ENCODE assay signal across 1 cellular context in genomic region chr2:85329181-85329651, GRCh38.
TF ChIP-seq lines count a peak whose summit lies in the region.

No MANE protein-coding gene starts in this region.

TF ChIP-seq in K562, 482 proteins besides CTCF, POLR2A, EP300 and RAD21 (continued from another document and continues in another):
- TF ChIP-seq DIDO1 (tag; IDR thresholded peaks at IDR 0.05; ENCODE audit: low read depth), result no peak
- TF ChIP-seq SOX6 (IDR thresholded peaks at IDR 0.05), result peak; percentile 65
- TF ChIP-seq NEUROD1 (IDR thresholded peaks at IDR 0.05; ENCODE audit: borderline replicate concordance, low read depth, low read length, partially characterized antibody), result no peak
- no peak for TF ChIP-seq ZNF282 (CRISPR knock-in tag; IDR thresholded peaks at IDR 0.05)
- TF ChIP-seq NFRKB (IDR thresholded peaks at IDR 0.05; ENCODE audit: low read depth), result 0 out of 2 replicates have a peak, but pooled peaks have one; percentile 27
- TF ChIP-seq ZHX1 (conservative IDR thresholded peaks at IDR 0.05; ENCODE audit: low read length), result no peak
- TF ChIP-seq ZNF121 (CRISPR knock-in tag; conservative IDR thresholded peaks at IDR 0.05), result no peak
- TF ChIP-seq MLX (CRISPR knock-in tag; conservative IDR thresholded peaks at IDR 0.05), result no peak
- no peak for TF ChIP-seq ETV5 (CRISPR knock-in tag; IDR thresholded peaks at IDR 0.05; ENCODE audit: low read depth)
- TF ChIP-seq NCOA6 (IDR thresholded peaks at IDR 0.05), result no peak
- TF ChIP-seq, protein P1, sequence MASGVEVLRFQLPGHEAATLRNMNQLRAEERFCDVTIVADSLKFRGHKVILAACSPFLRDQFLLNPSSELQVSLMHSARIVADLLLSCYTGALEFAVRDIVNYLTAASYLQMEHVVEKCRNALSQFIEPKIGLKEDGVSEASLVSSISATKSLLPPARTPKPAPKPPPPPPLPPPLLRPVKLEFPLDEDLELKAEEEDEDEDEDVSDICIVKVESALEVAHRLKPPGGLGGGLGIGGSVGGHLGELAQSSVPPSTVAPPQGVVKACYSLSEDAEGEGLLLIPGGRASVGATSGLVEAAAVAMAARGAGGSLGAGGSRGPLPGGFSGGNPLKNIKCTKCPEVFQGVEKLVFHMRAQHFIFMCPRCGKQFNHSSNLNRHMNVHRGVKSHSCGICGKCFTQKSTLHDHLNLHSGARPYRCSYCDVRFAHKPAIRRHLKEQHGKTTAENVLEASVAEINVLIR (CRISPR knock-in tag; IDR thresholded peaks at IDR 0.05), result no peak
- no peak for TF ChIP-seq ELF4 (CRISPR knock-in tag; IDR thresholded peaks at IDR 0.05)
- no peak for TF ChIP-seq ZNF57 (CRISPR knock-in tag; IDR thresholded peaks at IDR 0.05)
- TF ChIP-seq ZNF695 (CRISPR knock-in tag; IDR thresholded peaks at IDR 0.05), result no peak
- no peak for TF ChIP-seq STAT5B (CRISPR knock-in tag; IDR thresholded peaks at IDR 0.05)
- TF ChIP-seq DMBX1 (CRISPR knock-in tag; IDR thresholded peaks at IDR 0.05; ENCODE audit: borderline replicate concordance), result no peak
- TF ChIP-seq ZNF699 (CRISPR knock-in tag; IDR thresholded peaks at IDR 0.05; ENCODE audit: insufficient replicate concordance), result no peak
- peak; percentile 58; the same call in 1 of the 2 replicates for TF ChIP-seq MAFK (IDR thresholded peaks at IDR 0.05; ENCODE audit: low read length)
- no peak for TF ChIP-seq TBL1XR1 (IDR thresholded peaks at IDR 0.05; ENCODE audit: low read length in 2 of 2)
- TF ChIP-seq RB1 (IDR thresholded peaks at IDR 0.05; ENCODE audit: low read depth), result no peak
- TF ChIP-seq, protein P2, sequence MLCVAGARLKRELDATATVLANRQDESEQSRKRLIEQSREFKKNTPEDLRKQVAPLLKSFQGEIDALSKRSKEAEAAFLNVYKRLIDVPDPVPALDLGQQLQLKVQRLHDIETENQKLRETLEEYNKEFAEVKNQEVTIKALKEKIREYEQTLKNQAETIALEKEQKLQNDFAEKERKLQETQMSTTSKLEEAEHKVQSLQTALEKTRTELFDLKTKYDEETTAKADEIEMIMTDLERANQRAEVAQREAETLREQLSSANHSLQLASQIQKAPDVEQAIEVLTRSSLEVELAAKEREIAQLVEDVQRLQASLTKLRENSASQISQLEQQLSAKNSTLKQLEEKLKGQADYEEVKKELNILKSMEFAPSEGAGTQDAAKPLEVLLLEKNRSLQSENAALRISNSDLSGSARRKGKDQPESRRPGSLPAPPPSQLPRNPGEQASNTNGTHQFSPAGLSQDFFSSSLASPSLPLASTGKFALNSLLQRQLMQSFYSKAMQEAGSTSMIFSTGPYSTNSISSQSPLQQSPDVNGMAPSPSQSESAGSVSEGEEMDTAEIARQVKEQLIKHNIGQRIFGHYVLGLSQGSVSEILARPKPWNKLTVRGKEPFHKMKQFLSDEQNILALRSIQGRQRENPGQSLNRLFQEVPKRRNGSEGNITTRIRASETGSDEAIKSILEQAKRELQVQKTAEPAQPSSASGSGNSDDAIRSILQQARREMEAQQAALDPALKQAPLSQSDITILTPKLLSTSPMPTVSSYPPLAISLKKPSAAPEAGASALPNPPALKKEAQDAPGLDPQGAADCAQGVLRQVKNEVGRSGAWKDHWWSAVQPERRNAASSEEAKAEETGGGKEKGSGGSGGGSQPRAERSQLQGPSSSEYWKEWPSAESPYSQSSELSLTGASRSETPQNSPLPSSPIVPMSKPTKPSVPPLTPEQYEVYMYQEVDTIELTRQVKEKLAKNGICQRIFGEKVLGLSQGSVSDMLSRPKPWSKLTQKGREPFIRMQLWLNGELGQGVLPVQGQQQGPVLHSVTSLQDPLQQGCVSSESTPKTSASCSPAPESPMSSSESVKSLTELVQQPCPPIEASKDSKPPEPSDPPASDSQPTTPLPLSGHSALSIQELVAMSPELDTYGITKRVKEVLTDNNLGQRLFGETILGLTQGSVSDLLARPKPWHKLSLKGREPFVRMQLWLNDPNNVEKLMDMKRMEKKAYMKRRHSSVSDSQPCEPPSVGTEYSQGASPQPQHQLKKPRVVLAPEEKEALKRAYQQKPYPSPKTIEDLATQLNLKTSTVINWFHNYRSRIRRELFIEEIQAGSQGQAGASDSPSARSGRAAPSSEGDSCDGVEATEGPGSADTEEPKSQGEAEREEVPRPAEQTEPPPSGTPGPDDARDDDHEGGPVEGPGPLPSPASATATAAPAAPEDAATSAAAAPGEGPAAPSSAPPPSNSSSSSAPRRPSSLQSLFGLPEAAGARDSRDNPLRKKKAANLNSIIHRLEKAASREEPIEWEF (CRISPR knock-in tag; IDR thresholded peaks at IDR 0.05), result no peak; the same call in 1 of the 2 replicates
- peak; percentile 72; the same call in 1 of the 2 replicates for TF ChIP-seq NFE2L1 (tag; IDR thresholded peaks at IDR 0.05; ENCODE audit: borderline replicate concordance, low read depth)
- TF ChIP-seq STAT5A (IDR thresholded peaks at IDR 0.05; ENCODE audit: borderline replicate concordance, low read length), result 0 out of 2 replicates have a peak, but pooled peaks have one; percentile 20
- TF ChIP-seq, protein P3, sequence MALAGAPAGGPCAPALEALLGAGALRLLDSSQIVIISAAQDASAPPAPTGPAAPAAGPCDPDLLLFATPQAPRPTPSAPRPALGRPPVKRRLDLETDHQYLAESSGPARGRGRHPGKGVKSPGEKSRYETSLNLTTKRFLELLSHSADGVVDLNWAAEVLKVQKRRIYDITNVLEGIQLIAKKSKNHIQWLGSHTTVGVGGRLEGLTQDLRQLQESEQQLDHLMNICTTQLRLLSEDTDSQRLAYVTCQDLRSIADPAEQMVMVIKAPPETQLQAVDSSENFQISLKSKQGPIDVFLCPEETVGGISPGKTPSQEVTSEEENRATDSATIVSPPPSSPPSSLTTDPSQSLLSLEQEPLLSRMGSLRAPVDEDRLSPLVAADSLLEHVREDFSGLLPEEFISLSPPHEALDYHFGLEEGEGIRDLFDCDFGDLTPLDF (CRISPR knock-in tag; IDR thresholded peaks at IDR 0.05), result no peak
- TF ChIP-seq SMARCE1 (IDR thresholded peaks at IDR 0.05), result peak; percentile 93
- TF ChIP-seq RFX7 (CRISPR knock-in tag; IDR thresholded peaks at IDR 0.05), result no peak
- TF ChIP-seq NFIC (IDR thresholded peaks at IDR 0.05), result peak; percentile 55
- no peak for TF ChIP-seq ATF1 (CRISPR knock-in tag; IDR thresholded peaks at IDR 0.05)
- peak; percentile 44 for TF ChIP-seq ATF1 (tag; IDR thresholded peaks at IDR 0.05)
- no peak for TF ChIP-seq SRSF1 (IDR thresholded peaks at IDR 0.05; ENCODE audit: low read depth, low read length)
- 0 out of 2 replicates have a peak, but pooled peaks have one; percentile 30 for TF ChIP-seq DNMT1 (IDR thresholded peaks at IDR 0.05)
- 0 out of 2 replicates have a peak, but pooled peaks have one; percentile 31 for TF ChIP-seq ATF7 (IDR thresholded peaks at IDR 0.05)
- no peak for TF ChIP-seq SLC30A9 (CRISPR knock-in tag; IDR thresholded peaks at IDR 0.05)
- no peak for TF ChIP-seq ETV6 (IDR thresholded peaks at IDR 0.05; ENCODE audit: borderline replicate concordance in 1 of 2, low read depth in 2 of 2, low read length in 1 of 2)
- no peak for TF ChIP-seq ETV6 (CRISPR knock-in tag; IDR thresholded peaks at IDR 0.05; ENCODE audit: borderline replicate concordance)
- no peak for TF ChIP-seq SAFB (IDR thresholded peaks at IDR 0.05; ENCODE audit: borderline replicate concordance, low read depth, low read length)
- TF ChIP-seq, protein P4, sequence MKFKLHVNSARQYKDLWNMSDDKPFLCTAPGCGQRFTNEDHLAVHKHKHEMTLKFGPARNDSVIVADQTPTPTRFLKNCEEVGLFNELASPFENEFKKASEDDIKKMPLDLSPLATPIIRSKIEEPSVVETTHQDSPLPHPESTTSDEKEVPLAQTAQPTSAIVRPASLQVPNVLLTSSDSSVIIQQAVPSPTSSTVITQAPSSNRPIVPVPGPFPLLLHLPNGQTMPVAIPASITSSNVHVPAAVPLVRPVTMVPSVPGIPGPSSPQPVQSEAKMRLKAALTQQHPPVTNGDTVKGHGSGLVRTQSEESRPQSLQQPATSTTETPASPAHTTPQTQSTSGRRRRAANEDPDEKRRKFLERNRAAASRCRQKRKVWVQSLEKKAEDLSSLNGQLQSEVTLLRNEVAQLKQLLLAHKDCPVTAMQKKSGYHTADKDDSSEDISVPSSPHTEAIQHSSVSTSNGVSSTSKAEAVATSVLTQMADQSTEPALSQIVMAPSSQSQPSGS (CRISPR knock-in tag; IDR thresholded peaks at IDR 0.05), result no peak
- TF ChIP-seq KDM2B (CRISPR knock-in tag; IDR thresholded peaks at IDR 0.05), result no peak
- no peak for TF ChIP-seq IFI16 (CRISPR knock-in tag; IDR thresholded peaks at IDR 0.05)
- TF ChIP-seq NONO (IDR thresholded peaks at IDR 0.05; ENCODE audit: low read depth in 2 of 2, low read length in 1 of 2), result no peak
- TF ChIP-seq TCF7 (IDR thresholded peaks at IDR 0.05; ENCODE audit: borderline replicate concordance), result no peak
- TF ChIP-seq ZNF75A (CRISPR knock-in tag; IDR thresholded peaks at IDR 0.05), result no peak
- TF ChIP-seq RBBP5 (IDR thresholded peaks at IDR 0.05; ENCODE audit: borderline replicate concordance, insufficient read depth, low read length, poor library complexity, severe bottlenecking), result no peak
- TF ChIP-seq ZNF253 (CRISPR knock-in tag; conservative IDR thresholded peaks at IDR 0.05), result no peak
- TF ChIP-seq MYNN (IDR thresholded peaks at IDR 0.05), result no peak
- TF ChIP-seq MYNN (CRISPR knock-in tag; IDR thresholded peaks at IDR 0.05), result no peak
- no peak for TF ChIP-seq BRF1 (IDR thresholded peaks at IDR 0.05; ENCODE audit: borderline replicate concordance, extremely low read depth, insufficient read length)
- TF ChIP-seq, protein P5, sequence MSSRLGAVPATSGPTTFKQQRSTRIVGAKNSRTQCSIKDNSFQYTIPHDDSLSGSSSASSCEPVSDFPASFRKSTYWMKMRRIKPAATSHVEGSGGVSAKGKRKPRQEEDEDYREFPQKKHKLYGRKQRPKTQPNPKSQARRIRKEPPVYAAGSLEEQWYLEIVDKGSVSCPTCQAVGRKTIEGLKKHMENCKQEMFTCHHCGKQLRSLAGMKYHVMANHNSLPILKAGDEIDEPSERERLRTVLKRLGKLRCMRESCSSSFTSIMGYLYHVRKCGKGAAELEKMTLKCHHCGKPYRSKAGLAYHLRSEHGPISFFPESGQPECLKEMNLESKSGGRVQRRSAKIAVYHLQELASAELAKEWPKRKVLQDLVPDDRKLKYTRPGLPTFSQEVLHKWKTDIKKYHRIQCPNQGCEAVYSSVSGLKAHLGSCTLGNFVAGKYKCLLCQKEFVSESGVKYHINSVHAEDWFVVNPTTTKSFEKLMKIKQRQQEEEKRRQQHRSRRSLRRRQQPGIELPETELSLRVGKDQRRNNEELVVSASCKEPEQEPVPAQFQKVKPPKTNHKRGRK (tag; IDR thresholded peaks at IDR 0.05), result no peak
- no peak for TF ChIP-seq ZSCAN32 (CRISPR knock-in tag; IDR thresholded peaks at IDR 0.05)
- no peak for TF ChIP-seq HDAC8 (tag; IDR thresholded peaks at IDR 0.05)
- TF ChIP-seq ZBTB49 (CRISPR knock-in tag; IDR thresholded peaks at IDR 0.05; ENCODE audit: borderline replicate concordance), result no peak
- TF ChIP-seq ZNF41 (CRISPR knock-in tag; conservative IDR thresholded peaks at IDR 0.05), result no peak
- TF ChIP-seq, protein P6, sequence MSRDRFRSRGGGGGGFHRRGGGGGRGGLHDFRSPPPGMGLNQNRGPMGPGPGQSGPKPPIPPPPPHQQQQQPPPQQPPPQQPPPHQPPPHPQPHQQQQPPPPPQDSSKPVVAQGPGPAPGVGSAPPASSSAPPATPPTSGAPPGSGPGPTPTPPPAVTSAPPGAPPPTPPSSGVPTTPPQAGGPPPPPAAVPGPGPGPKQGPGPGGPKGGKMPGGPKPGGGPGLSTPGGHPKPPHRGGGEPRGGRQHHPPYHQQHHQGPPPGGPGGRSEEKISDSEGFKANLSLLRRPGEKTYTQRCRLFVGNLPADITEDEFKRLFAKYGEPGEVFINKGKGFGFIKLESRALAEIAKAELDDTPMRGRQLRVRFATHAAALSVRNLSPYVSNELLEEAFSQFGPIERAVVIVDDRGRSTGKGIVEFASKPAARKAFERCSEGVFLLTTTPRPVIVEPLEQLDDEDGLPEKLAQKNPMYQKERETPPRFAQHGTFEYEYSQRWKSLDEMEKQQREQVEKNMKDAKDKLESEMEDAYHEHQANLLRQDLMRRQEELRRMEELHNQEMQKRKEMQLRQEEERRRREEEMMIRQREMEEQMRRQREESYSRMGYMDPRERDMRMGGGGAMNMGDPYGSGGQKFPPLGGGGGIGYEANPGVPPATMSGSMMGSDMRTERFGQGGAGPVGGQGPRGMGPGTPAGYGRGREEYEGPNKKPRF (IDR thresholded peaks at IDR 0.05; ENCODE audit: low read depth, low read length), result no peak
